ENCODE assay signal across 1 cellular context in the genomic region with DNA sequence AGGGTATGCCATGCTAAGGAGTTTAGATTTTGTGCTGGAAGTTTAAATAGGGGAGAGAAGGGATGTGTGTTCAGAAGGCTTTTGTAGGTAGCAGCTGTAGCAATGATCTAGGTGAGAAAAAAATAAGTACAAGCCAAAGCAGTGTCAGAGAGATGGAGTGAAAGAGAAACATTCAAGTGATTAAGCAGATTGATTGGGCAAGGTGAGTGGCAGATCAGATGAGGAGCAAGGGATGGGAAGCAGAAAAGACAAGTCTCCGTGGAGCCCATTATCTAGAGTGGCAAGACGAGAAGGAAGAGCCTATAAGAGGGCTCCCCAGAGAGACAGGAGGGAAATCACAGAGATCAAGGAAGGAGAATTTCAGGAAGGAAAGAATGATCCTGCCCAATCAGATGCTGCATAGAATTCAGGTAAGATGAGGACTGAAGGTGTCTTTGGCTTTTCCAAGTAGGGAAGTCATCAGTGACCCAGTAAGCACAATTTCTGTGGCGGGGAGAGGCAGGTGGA.
TF ChIP-seq lines count a peak whose summit lies in the region.

No MANE protein-coding gene starts in this region.

TF ChIP-seq in HepG2, 621 proteins besides CTCF, POLR2A, EP300 and RAD21 (continued from another document):
- TF ChIP-seq, protein P1, sequence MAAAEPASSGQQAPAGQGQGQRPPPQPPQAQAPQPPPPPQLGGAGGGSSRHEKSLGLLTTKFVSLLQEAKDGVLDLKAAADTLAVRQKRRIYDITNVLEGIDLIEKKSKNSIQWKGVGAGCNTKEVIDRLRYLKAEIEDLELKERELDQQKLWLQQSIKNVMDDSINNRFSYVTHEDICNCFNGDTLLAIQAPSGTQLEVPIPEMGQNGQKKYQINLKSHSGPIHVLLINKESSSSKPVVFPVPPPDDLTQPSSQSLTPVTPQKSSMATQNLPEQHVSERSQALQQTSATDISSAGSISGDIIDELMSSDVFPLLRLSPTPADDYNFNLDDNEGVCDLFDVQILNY (CRISPR knock-in tag; conservative IDR thresholded peaks at IDR 0.05): no peak
- TF ChIP-seq BORCS8-MEF2B (CRISPR knock-in tag; IDR thresholded peaks at IDR 0.05) (no peak), TSC22D2 (CRISPR knock-in tag; IDR thresholded peaks at IDR 0.05; ENCODE audit: borderline replicate concordance) (no peak)
